In genomic region chr15:98425173-98425572, GRCh38 we compare ENCODE assay signal across 3 cellular contexts.
"Had no signal": no experiment of that assay in that cellular context is flagged by ENCODE, and none has a peak within 500 bp of the region (broad histone marks: within the 10 kb centered on the region; RNA-seq: fewer than 3 reads in every experiment).

No MANE protein-coding gene starts in this region.

- H3K4me3 ChIP-seq: GM12878 had no signal

- ATAC-seq: GM12878 had no signal

- DNase-seq: GDM1, GF-D8 had no signal
